ENCODE assay signal across 20 cellular contexts in the genomic region with DNA sequence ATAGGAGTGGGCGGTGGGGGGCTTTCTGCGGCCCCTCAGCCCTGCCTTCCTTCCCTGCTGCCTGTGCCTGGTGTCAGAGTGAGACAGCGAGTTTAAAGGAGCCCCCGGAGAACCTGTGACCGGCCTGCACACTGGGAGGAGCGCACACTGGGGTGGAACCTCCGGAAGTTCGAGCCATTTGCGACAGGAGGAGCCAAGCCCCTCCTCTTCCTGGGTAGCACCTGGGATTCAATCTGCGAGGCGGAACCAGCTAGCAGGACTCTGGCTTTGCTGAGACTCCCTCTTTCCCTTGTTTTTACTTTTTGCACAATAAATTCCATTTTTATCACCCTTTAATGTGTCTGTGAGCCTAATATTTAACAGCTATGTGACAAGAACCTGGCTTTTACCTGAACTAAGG.
"Had no signal": no experiment of that assay in that cellular context is flagged by ENCODE, and none has a peak within 500 bp of the region (broad histone marks: within the 10 kb centered on the region; RNA-seq: fewer than 3 reads in every experiment).

No MANE protein-coding gene starts in this region.

- H3K36me3 ChIP-seq: esophagus squamous epithelium, gastrocnemius medialis, heart right ventricle, left ventricle myocardium inferior, lower lobe of right lung had no signal

- ATAC-seq: esophagus mucosa, gastrocnemius medialis, heart right ventricle, left cardiac atrium, left lobe of liver, lower lobe of right lung, mucosa of descending colon had no signal

- H3K9me3 ChIP-seq: esophagus squamous epithelium, gastrocnemius medialis, heart right ventricle, left ventricle myocardium inferior, lower lobe of right lung, mucosa of descending colon had no signal

- H3K4me1 ChIP-seq: esophagus squamous epithelium, gastrocnemius medialis, lower lobe of right lung had no signal

- H3K4me3 ChIP-seq: coronary artery, dorsolateral prefrontal cortex, esophagus squamous epithelium, gastrocnemius medialis, heart right ventricle, left ventricle myocardium inferior, lower lobe of right lung, mucosa of descending colon had no signal

- DNase-seq: dermis blood vessel endothelial cell; dorsolateral prefrontal cortex; effector CD4-positive, alpha-beta T cell; effector memory CD4-positive, alpha-beta T cell; esophagus squamous epithelium; foreskin fibroblast; foreskin melanocyte; gastrocnemius medialis; glutamatergic neuron; head of caudate nucleus; heart right ventricle; hippocampal formation; left cardiac atrium; left ventricle myocardium inferior; lower lobe of right lung; mesenchymal stem cell; mucosa of descending colon had no signal

- H3K27ac ChIP-seq: coronary artery, dorsolateral prefrontal cortex, esophagus squamous epithelium, gastrocnemius medialis, heart right ventricle, left ventricle myocardium inferior, lower lobe of right lung had no signal
